ENCODE assay signal across 12 cellular contexts in the genomic region with DNA sequence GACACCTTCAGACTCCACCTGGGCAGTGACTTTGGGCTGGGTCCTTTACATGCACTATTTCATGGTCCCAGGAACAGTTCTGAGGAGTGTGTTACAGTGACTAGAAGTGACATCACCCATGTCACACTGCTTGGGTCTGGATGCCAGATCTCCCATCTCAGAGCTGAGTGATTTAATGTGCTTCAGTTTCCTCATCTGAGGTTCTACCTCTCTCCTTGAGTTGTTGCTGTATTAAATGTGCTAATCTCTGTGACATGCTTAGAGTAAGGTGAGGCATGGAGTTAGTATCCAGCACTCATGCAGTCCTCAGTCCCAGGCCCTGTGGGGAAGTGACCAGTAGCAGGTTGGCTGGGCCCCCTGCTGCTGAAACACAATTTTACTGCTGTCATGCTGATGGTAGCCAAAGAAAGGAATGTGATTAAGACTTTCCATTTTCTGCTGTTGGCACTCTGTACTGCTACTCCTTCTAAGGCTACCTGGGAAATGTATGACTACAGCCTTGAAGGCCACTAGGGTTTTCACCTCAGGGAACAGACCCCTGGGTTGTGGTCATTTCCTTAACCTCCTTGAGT.
DNase-seq lines count a peak whose midpoint lies in the region; ATAC-seq, FAIRE-seq and TF ChIP-seq lines count a peak whose summit lies in the region.
"Had no signal": no experiment of that assay in that cellular context is flagged by ENCODE, and none has a peak within 500 bp of the region (broad histone marks: within the 10 kb centered on the region; RNA-seq: fewer than 3 reads in every experiment).

No MANE protein-coding gene starts in this region.

- H3K4me3 ChIP-seq in bronchial epithelial cell (ENCODE audit: low read depth, low read length) = no peak overlapping the region
- H3K4me3 ChIP-seq in left lung = no peak overlapping the region

- H3K9me3 ChIP-seq in left lung = no peaks in the 10 kb centered on the region

- DNase-seq in GM13977 (ENCODE audit: low spot score) = no peak
- no peak for DNase-seq in bronchial epithelial cell (ENCODE audit: low read depth)
- DNase-seq in nucleus accumbens (lab: John Stamatoyannopoulos, UW) = no peak
- no peak for DNase-seq in left lung
- DNase-seq in activated gamma-delta T cell treated with Interleukin-2 at 50 U/mL for 16 hours = no peak
- DNase-seq in midbrain (lab: John Stamatoyannopoulos, UW) = no peak
- DNase-seq: aorta; DMS153; stimulated activated naive CD4-positive, alpha-beta T cell had no signal

- H3K4me1 ChIP-seq in left lung = no peaks in the 10 kb centered on the region

- H3K36me3 ChIP-seq in bronchial epithelial cell (ENCODE audit: control insufficient read depth, insufficient read depth, low read length) = no peaks in the 10 kb centered on the region
- H3K36me3 ChIP-seq in left lung = no peaks in the 10 kb centered on the region

- TF ChIP-seq CTCF in GM13977 (IDR thresholded peaks at IDR 0.05; ENCODE audit: extremely low read depth, insufficient read depth, missing control alignments) (peak; percentile 6), bronchial epithelial cell (IDR thresholded peaks at IDR 0.05; ENCODE audit: insufficient read depth, low read length, severe bottlenecking) (no peak), left lung (IDR thresholded peaks at IDR 0.05) (no peak)

- H3K27me3 ChIP-seq in bronchial epithelial cell (ENCODE audit: control insufficient read depth, insufficient read depth, low read length) = no peaks in the 10 kb centered on the region
- H3K27me3 ChIP-seq in left lung = no peaks in the 10 kb centered on the region

- in situ Hi-C loops in GM13977 (cut with MboI; ENCODE audit: low pct_unique_long_range_greater_than_20kb, low sequenced_read_pairs, unreplicated experiment) = no loop called here

- peak; percentile 39 for ATAC-seq in GM19395 (IDR thresholded peaks at IDR 0.05; ENCODE audit: unreplicated experiment)
- ATAC-seq in HG03354 (IDR thresholded peaks at IDR 0.05; ENCODE audit: poor library complexity, severe bottlenecking, unreplicated experiment) = peak; percentile 24
- ATAC-seq in left lung = no peak
- ATAC-seq: sciatic nerve had no signal

- intact Hi-C loops in left lung (cut with DNase I) = no loop called here

- no peak overlapping the region for H3K27ac ChIP-seq in left lung

- FAIRE-seq in bronchial epithelial cell (lab: Jason Lieb, UNC) = peak; percentile 94
